ENCODE assay signal across 1 cellular context in the genomic region with DNA sequence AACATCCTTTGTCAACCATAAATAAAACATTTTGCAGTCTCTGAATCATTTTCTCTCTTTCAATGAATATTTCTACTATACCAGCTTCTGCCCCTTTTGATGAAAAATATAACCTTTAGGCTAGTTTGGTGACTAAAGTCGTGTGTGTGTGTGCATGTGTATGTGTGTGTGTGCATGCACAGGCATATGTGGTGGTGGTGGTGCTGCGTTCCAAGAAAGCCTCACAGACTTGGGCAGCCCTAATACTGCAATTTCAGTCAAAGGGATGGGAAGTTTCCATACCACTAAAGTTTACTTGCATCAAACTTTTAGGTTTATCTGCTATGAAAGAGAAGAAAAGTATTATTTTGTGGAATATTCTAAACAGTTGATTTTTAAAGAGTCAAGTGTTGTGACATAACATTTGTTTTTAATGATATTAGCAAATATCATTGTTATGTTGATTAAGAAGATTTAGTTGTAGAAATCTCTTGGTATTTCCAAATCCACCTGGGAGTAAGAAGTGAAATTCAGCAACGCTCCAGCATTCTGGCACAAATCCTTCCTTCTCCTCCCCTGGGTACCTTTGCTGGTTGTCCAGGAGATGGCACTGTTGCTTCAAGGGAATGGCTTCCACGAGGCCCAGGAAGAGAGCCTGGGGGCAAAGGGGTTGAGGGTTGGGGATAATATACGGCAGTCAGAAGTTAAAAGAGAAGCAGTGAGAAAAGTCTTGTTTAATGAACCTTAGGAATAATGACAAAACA.
TF ChIP-seq lines count a peak whose summit lies in the region.

No MANE protein-coding gene starts in this region.

TF ChIP-seq in GM23338, 12 proteins besides CTCF, POLR2A, EP300 and RAD21 (continued from another document):
- TF ChIP-seq, protein P1, sequence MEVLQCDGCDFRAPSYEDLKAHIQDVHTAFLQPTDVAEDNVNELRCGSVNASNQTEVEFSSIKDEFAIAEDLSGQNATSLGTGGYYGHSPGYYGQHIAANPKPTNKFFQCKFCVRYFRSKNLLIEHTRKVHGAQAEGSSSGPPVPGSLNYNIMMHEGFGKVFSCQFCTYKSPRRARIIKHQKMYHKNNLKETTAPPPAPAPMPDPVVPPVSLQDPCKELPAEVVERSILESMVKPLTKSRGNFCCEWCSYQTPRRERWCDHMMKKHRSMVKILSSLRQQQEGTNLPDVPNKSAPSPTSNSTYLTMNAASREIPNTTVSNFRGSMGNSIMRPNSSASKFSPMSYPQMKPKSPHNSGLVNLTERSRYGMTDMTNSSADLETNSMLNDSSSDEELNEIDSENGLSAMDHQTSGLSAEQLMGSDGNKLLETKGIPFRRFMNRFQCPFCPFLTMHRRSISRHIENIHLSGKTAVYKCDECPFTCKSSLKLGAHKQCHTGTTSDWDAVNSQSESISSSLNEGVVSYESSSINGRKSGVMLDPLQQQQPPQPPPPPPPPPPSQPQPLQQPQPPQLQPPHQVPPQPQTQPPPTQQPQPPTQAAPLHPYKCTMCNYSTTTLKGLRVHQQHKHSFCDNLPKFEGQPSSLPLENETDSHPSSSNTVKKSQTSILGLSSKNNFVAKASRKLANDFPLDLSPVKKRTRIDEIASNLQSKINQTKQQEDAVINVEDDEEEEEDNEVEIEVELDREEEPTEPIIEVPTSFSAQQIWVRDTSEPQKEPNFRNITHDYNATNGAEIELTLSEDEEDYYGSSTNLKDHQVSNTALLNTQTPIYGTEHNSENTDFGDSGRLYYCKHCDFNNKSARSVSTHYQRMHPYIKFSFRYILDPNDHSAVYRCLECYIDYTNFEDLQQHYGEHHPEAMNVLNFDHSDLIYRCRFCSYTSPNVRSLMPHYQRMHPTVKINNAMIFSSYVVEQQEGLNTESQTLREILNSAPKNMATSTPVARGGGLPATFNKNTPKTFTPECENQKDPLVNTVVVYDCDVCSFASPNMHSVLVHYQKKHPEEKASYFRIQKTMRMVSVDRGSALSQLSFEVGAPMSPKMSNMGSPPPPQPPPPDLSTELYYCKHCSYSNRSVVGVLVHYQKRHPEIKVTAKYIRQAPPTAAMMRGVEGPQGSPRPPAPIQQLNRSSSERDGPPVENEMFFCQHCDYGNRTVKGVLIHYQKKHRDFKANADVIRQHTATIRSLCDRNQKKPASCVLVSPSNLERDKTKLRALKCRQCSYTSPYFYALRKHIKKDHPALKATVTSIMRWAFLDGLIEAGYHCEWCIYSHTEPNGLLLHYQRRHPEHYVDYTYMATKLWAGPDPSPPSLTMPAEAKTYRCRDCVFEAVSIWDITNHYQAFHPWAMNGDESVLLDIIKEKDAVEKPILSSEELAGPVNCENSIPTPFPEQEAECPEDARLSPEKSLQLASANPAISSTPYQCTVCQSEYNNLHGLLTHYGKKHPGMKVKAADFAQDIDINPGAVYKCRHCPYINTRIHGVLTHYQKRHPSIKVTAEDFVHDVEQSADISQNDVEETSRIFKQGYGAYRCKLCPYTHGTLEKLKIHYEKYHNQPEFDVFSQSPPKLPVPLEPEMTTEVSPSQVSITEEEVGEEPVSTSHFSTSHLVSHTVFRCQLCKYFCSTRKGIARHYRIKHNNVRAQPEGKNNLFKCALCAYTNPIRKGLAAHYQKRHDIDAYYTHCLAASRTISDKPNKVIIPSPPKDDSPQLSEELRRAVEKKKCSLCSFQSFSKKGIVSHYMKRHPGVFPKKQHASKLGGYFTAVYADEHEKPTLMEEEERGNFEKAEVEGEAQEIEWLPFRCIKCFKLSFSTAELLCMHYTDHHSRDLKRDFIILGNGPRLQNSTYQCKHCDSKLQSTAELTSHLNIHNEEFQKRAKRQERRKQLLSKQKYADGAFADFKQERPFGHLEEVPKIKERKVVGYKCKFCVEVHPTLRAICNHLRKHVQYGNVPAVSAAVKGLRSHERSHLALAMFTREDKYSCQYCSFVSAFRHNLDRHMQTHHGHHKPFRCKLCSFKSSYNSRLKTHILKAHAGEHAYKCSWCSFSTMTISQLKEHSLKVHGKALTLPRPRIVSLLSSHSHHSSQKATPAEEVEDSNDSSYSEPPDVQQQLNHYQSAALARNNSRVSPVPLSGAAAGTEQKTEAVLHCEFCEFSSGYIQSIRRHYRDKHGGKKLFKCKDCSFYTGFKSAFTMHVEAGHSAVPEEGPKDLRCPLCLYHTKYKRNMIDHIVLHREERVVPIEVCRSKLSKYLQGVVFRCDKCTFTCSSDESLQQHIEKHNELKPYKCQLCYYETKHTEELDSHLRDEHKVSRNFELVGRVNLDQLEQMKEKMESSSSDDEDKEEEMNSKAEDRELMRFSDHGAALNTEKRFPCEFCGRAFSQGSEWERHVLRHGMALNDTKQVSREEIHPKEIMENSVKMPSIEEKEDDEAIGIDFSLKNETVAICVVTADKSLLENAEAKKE (CRISPR knock-in tag; IDR thresholded peaks at IDR 0.05): no peak
- TF ChIP-seq JUNB (IDR thresholded peaks at IDR 0.05; ENCODE audit: unreplicated experiment) (no peak), ETS1 (IDR thresholded peaks at IDR 0.05) (no peak), NANOG (IDR thresholded peaks at IDR 0.05; ENCODE audit: borderline replicate concordance) (no peak), EZH2phosphoT487 (IDR thresholded peaks at IDR 0.05; ENCODE audit: unreplicated experiment) (no peak), ZNF114 (CRISPR knock-in tag; IDR thresholded peaks at IDR 0.05) (no peak), POLR2AphosphoS5 (IDR thresholded peaks at IDR 0.05; ENCODE audit: low read depth) (no peak)
- TF ChIP-seq, protein P2, sequence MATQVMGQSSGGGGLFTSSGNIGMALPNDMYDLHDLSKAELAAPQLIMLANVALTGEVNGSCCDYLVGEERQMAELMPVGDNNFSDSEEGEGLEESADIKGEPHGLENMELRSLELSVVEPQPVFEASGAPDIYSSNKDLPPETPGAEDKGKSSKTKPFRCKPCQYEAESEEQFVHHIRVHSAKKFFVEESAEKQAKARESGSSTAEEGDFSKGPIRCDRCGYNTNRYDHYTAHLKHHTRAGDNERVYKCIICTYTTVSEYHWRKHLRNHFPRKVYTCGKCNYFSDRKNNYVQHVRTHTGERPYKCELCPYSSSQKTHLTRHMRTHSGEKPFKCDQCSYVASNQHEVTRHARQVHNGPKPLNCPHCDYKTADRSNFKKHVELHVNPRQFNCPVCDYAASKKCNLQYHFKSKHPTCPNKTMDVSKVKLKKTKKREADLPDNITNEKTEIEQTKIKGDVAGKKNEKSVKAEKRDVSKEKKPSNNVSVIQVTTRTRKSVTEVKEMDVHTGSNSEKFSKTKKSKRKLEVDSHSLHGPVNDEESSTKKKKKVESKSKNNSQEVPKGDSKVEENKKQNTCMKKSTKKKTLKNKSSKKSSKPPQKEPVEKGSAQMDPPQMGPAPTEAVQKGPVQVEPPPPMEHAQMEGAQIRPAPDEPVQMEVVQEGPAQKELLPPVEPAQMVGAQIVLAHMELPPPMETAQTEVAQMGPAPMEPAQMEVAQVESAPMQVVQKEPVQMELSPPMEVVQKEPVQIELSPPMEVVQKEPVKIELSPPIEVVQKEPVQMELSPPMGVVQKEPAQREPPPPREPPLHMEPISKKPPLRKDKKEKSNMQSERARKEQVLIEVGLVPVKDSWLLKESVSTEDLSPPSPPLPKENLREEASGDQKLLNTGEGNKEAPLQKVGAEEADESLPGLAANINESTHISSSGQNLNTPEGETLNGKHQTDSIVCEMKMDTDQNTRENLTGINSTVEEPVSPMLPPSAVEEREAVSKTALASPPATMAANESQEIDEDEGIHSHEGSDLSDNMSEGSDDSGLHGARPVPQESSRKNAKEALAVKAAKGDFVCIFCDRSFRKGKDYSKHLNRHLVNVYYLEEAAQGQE (IDR thresholded peaks at IDR 0.05; ENCODE audit: unreplicated experiment): no peak
TF ChIP-seq in GM23338: peak in this region for 0.
